Comparison of ENCODE assay signal across 30 cellular contexts in the genomic region with DNA sequence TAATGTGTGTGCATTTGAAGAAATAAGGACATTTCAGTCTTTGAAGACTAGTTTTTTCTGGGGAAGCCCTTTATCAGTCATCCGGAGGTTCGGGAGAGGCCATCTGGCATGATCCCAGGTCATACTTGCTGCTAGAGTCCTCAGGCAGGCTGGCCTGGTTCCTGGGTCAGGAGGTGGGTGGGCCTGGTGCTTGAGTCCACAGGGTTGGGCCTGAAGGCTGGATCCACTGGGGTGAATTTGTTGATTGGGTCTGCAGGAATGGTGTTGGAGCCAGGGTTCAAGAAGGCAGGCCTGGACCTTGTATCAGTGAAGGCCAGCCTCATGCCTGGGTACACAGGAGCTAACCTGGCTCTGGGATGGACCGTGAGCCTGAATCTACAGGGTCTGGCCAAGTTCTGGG. TPM values are rescaled to one million over a fixed set of nuclear protein-coding genes. Genes with fewer than 3 reads are reported as not detected.
DNase-seq lines count a peak whose midpoint lies in the region; ATAC-seq, FAIRE-seq and TF ChIP-seq lines count a peak whose summit lies in the region.
"Had no signal": no experiment of that assay in that cellular context is flagged by ENCODE, and none has a peak within 500 bp of the region (broad histone marks: within the 10 kb centered on the region; RNA-seq: fewer than 3 reads in every experiment).

No MANE protein-coding gene starts in this region.

- no CpG with 5 or more reads among the region's 3 CpGs for WGBS in neuronal stem cell (ENCODE audit: extremely low coverage in 2 of 2, insufficient read length in 2 of 2, insufficient replicate concordance in 1 of 2), 2 donors

- peak overlapping the region; percentile 30 for H2BK12ac ChIP-seq in neuronal stem cell (ENCODE audit: low read length)

- no peak for ATAC-seq in GM18505 (IDR thresholded peaks at IDR 0.05; ENCODE audit: unreplicated experiment)
- no peak for ATAC-seq in HG03565 (IDR thresholded peaks at IDR 0.05; ENCODE audit: unreplicated experiment)

- no peak overlapping the region for H4K91ac ChIP-seq in neuronal stem cell (ENCODE audit: low read depth, low read length, poor library complexity)

- no peaks in the 10 kb centered on the region for H3K79me1 ChIP-seq in neuronal stem cell (ENCODE audit: low read depth, low read length)

- no peak overlapping the region for H2BK15ac ChIP-seq in neuronal stem cell (ENCODE audit: low read length)

- H2BK120ac ChIP-seq in neuronal stem cell (ENCODE audit: low read depth, low read length), result no peak overlapping the region

- H3K27me3 ChIP-seq in HUES48 (ENCODE audit: control insufficient read depth, insufficient read depth, low read length) (no peaks in the 10 kb centered on the region), neuronal stem cell (ENCODE audit: control insufficient read depth in 3 of 3, insufficient read depth in 3 of 3, low read depth in 1 of 3, low read length in 3 of 3) (no peaks in the 10 kb centered on the region)
- H3K27me3 ChIP-seq: BE2C, BLaER1 had no signal

- DNase-seq in kidney, result peak; percentile 58
- no peak for DNase-seq in neuronal stem cell (ENCODE audit: low spot score)
- no peak for DNase-seq in Kasumi-1 (lab: John Stamatoyannopoulos, UW)
- DNase-seq: 8988T; ACHN; BE2C; C1 segment of cervical spinal cord; CD4-positive, alpha-beta memory T cell; CD4-positive, CD25-positive, alpha-beta regulatory T cell; CD8-positive, alpha-beta memory T cell; COR-L47; DMS 273 treated with DMSO at 0.1 percent for 48 hours; DMS153; DMS53; DMS79; DND-41; EL; GDM1 had no signal

- intact Hi-C loops in kidney (cut with DNase I), result no loop called here

- no peak overlapping the region for H4K8ac ChIP-seq in neuronal stem cell (ENCODE audit: low read depth, low read length)

- FAIRE-seq in kidney (lab: Jason Lieb, UNC), result no peak
- FAIRE-seq: A204.1, GM12891, GM18507 had no signal

- TF ChIP-seq CTCF in kidney (IDR thresholded peaks at IDR 0.05; ENCODE audit: borderline replicate concordance, extremely low read depth, insufficient read depth), result no peak

- H3K9me3 ChIP-seq in HUES48 (ENCODE audit: control insufficient read depth, insufficient read depth, low read length) (peaks cover 17% of the 10 kb centered on the region), kidney (ENCODE audit: control insufficient read depth in 1 of 2, low read length in 2 of 2) (no peaks in the 10 kb centered on the region), neuronal stem cell (replicated peaks in 1 of 2; ENCODE audit: control insufficient read depth in 2 of 2, insufficient read depth in 1 of 2, low read depth in 1 of 2, low read length in 2 of 2) (peaks cover 0 to 9% of the 10 kb centered on the region in 2 donors)
- H3K9me3 ChIP-seq: BE2C had no signal

- H3K9ac ChIP-seq in HUES48 (ENCODE audit: low read depth, low read length), result no peak overlapping the region
- no peak overlapping the region for H3K9ac ChIP-seq in kidney (ENCODE audit: low read length in 2 of 2)
- H3K9ac ChIP-seq in neuronal stem cell (ENCODE audit: low read depth, low read length, poor library complexity), result no peak overlapping the region
- H3K9ac ChIP-seq: BLaER1 had no signal

- H3K4me1 ChIP-seq in HUES48 (ENCODE audit: control insufficient read depth, insufficient read depth, low read length), result no peaks in the 10 kb centered on the region
- H3K4me1 ChIP-seq in kidney (ENCODE audit: control insufficient read depth in 1 of 2, insufficient read depth in 1 of 2, low read depth in 1 of 2, low read length in 2 of 2), result no peaks in the 10 kb centered on the region
- no peaks in the 10 kb centered on the region for H3K4me1 ChIP-seq in neuronal stem cell (ENCODE audit: control insufficient read depth in 2 of 2, insufficient read depth in 1 of 2, low read depth in 1 of 2, low read length in 2 of 2)
- H3K4me1 ChIP-seq: BE2C, BLaER1 had no signal

- H3K23ac ChIP-seq in neuronal stem cell (ENCODE audit: low read depth, low read length, poor library complexity), result no peak overlapping the region

- H3K36me3 ChIP-seq in HUES48 (ENCODE audit: control insufficient read depth, insufficient read depth, low read length), result no peaks in the 10 kb centered on the region
- H3K36me3 ChIP-seq in kidney (ENCODE audit: control insufficient read depth in 1 of 2, insufficient read depth in 2 of 2, low read length in 2 of 2), result no peaks in the 10 kb centered on the region
- no peaks in the 10 kb centered on the region for H3K36me3 ChIP-seq in neuronal stem cell (replicated peaks in 1 of 2; ENCODE audit: control insufficient read depth in 2 of 2, insufficient read depth in 2 of 2, low read length in 2 of 2)
- H3K36me3 ChIP-seq: BE2C, BLaER1 had no signal

- H3K4ac ChIP-seq in neuronal stem cell (ENCODE audit: low read length), result no peak overlapping the region

- no peak for TF ChIP-seq POLR2A in GM18505 (IDR thresholded peaks at IDR 0.05; ENCODE audit: borderline replicate concordance, extremely low read depth, insufficient read depth, insufficient read length)

- H3K4me3 ChIP-seq in HUES48 (ENCODE audit: low read depth, low read length) (peak overlapping the region; percentile 21; the same call in 1 of the 2 replicates), kidney (ENCODE audit: low read length in 2 of 2) (no peak overlapping the region), neuronal stem cell (ENCODE audit: low read length in 2 of 2) (no peak overlapping the region)
- H3K4me3 ChIP-seq: BLaER1 had no signal

- peak overlapping the region; percentile 56 for H3K14ac ChIP-seq in neuronal stem cell (ENCODE audit: low read length)

- H2BK5ac ChIP-seq in neuronal stem cell (ENCODE audit: low read length), result no peak overlapping the region

- peak overlapping the region; percentile 11 for H3K18ac ChIP-seq in neuronal stem cell (ENCODE audit: low read length)

- no peak overlapping the region for H3K4me2 ChIP-seq in neuronal stem cell (ENCODE audit: insufficient read depth, low read length, poor library complexity, severe bottlenecking)
- H3K4me2 ChIP-seq: BLaER1 had no signal

- no peak overlapping the region for H2AFZ ChIP-seq in neuronal stem cell (ENCODE audit: low read length)

- H3K27ac ChIP-seq in HUES48 (ENCODE audit: low read depth, low read length) (no peak overlapping the region), kidney (ENCODE audit: low read depth in 2 of 2, low read length in 2 of 2) (no peak overlapping the region), neuronal stem cell (replicated peaks; ENCODE audit: low read length) (no peak overlapping the region)
- H3K27ac ChIP-seq: BLaER1 had no signal

- H2AK5ac ChIP-seq in neuronal stem cell (ENCODE audit: low read depth, low read length), result peak overlapping the region; percentile 21

RNA-seq across cellular contexts. Expression of a gene that starts 15.8 kb away (rescaled TPM):
- not detected for total RNA-seq in kidney
- polyA plus RNA-seq in kidney (ENCODE audit: insufficient read depth, low read depth, low replicate concordance), result not detected
- not detected for polyA plus RNA-seq in neuronal stem cell (2013, experiment 1 of 2)
- polyA plus RNA-seq in neuronal stem cell (2013, experiment 2 of 2), result not detected
- total RNA-seq: A673; CD4-positive, alpha-beta memory T cell; CD4-positive, CD25-positive, alpha-beta regulatory T cell; CD8-positive, alpha-beta memory T cell; Daoy; G401 had no signal
- polyA plus RNA-seq: AG04450; CD14-positive monocyte; CD4-positive, alpha-beta memory T cell; CD4-positive, CD25-positive, alpha-beta regulatory T cell; CD8-positive, alpha-beta memory T cell had no signal

RNA-seq across cellular contexts. Expression of a gene that starts 17.4 kb away (rescaled TPM):
- total RNA-seq in kidney, result not detected
- polyA plus RNA-seq in kidney (ENCODE audit: insufficient read depth, low read depth, low replicate concordance), result not detected
- not detected for polyA plus RNA-seq in neuronal stem cell (2013, experiment 1 of 2)
- polyA plus RNA-seq in neuronal stem cell (2013, experiment 2 of 2), result not detected
- total RNA-seq: A673; CD4-positive, alpha-beta memory T cell; CD4-positive, CD25-positive, alpha-beta regulatory T cell; CD8-positive, alpha-beta memory T cell; Daoy; G401 had no signal
- polyA plus RNA-seq: AG04450; CD14-positive monocyte; CD4-positive, alpha-beta memory T cell; CD4-positive, CD25-positive, alpha-beta regulatory T cell; CD8-positive, alpha-beta memory T cell had no signal

RNA-seq across cellular contexts. Expression of a gene that starts 23.1 kb away (rescaled TPM):
- total RNA-seq in kidney, result not detected
- not detected for polyA plus RNA-seq in kidney (ENCODE audit: insufficient read depth, low read depth, low replicate concordance)
- polyA plus RNA-seq in neuronal stem cell (2013, experiment 1 of 2), result not detected
- not detected for polyA plus RNA-seq in neuronal stem cell (2013, experiment 2 of 2)
- total RNA-seq: A673; CD4-positive, alpha-beta memory T cell; CD4-positive, CD25-positive, alpha-beta regulatory T cell; CD8-positive, alpha-beta memory T cell; Daoy; G401 had no signal
- polyA plus RNA-seq: AG04450; CD14-positive monocyte; CD4-positive, alpha-beta memory T cell; CD4-positive, CD25-positive, alpha-beta regulatory T cell; CD8-positive, alpha-beta memory T cell had no signal

RNA-seq across cellular contexts. Expression of a gene that starts 54.9 kb away (rescaled TPM):
- total RNA-seq in kidney, result not detected
- not detected for polyA plus RNA-seq in kidney (ENCODE audit: insufficient read depth, low read depth, low replicate concordance)
- polyA plus RNA-seq in neuronal stem cell (2013, experiment 1 of 2), result not detected
- not detected for polyA plus RNA-seq in neuronal stem cell (2013, experiment 2 of 2)
- total RNA-seq: A673; CD4-positive, alpha-beta memory T cell; CD4-positive, CD25-positive, alpha-beta regulatory T cell; CD8-positive, alpha-beta memory T cell; Daoy; G401 had no signal
- polyA plus RNA-seq: AG04450; CD14-positive monocyte; CD4-positive, alpha-beta memory T cell; CD4-positive, CD25-positive, alpha-beta regulatory T cell; CD8-positive, alpha-beta memory T cell had no signal

RNA-seq across cellular contexts. Expression of a gene that starts 57.9 kb away (rescaled TPM):
- total RNA-seq in kidney, result 0.60 TPM
- polyA plus RNA-seq in kidney (ENCODE audit: insufficient read depth, low read depth, low replicate concordance), result not detected
- not detected for polyA plus RNA-seq in neuronal stem cell (2013, experiment 1 of 2)
- not detected for polyA plus RNA-seq in neuronal stem cell (2013, experiment 2 of 2)
- total RNA-seq: A673; CD4-positive, alpha-beta memory T cell; CD4-positive, CD25-positive, alpha-beta regulatory T cell; CD8-positive, alpha-beta memory T cell; Daoy; G401 had no signal
- polyA plus RNA-seq: AG04450; CD14-positive monocyte; CD4-positive, alpha-beta memory T cell; CD4-positive, CD25-positive, alpha-beta regulatory T cell; CD8-positive, alpha-beta memory T cell had no signal
